Comparison of ENCODE assay signal across 24 cellular contexts in genomic region chr19:416416-416815, GRCh38. TPM values are rescaled to one million over a fixed set of nuclear protein-coding genes. Genes with fewer than 3 reads are reported as not detected.
DNase-seq lines count a peak whose midpoint lies in the region; ATAC-seq and TF ChIP-seq lines count a peak whose summit lies in the region.
"Had no signal": no experiment of that assay in that cellular context is flagged by ENCODE, and none has a peak within 500 bp of the region (broad histone marks: within the 10 kb centered on the region; RNA-seq: fewer than 3 reads in every experiment).

No MANE protein-coding gene starts in this region.

- H2BK120ac ChIP-seq in neuronal stem cell (ENCODE audit: low read depth, low read length): peak overlapping the region; percentile 35

- peak overlapping the region; percentile 62 for H3K18ac ChIP-seq in neuronal stem cell (ENCODE audit: low read length)

- H3K9ac ChIP-seq in neuronal stem cell (ENCODE audit: low read depth, low read length, poor library complexity): peak overlapping the region; percentile 78
- H3K9ac ChIP-seq: BLaER1, KMS-11 had no signal

- no peak overlapping the region for H3K27ac ChIP-seq in left ventricle myocardium inferior (replicated peaks)
- no peak overlapping the region for H3K27ac ChIP-seq in neuronal stem cell (replicated peaks; ENCODE audit: low read length)
- H3K27ac ChIP-seq in aorta (ENCODE audit: low read depth in 1 of 2, low read length in 2 of 2): no peak overlapping the region
- H3K27ac ChIP-seq: 22Rv1, BLaER1, KMS-11, Peyer's patch, SJSA1 had no signal

- ATAC-seq in left ventricle myocardium superior: no peak
- no peak for ATAC-seq in aorta (ENCODE audit: low FRiP score)
- ATAC-seq in stimulated activated naive CD8-positive, alpha-beta T cell treated with anti-CD3 and anti-CD28 coated beads, Interleukin-15, Interleukin-2, amounts not matched to agents 100 U/mL and 50 U/mL, for 24 hours: no peak
- no peak for ATAC-seq in HG03460 (IDR thresholded peaks at IDR 0.05; ENCODE audit: unreplicated experiment)
- ATAC-seq: HCT116 had no signal

- no peak for TF ChIP-seq CTCF in left ventricle myocardium inferior (IDR thresholded peaks at IDR 0.05; ENCODE audit: borderline replicate concordance)

- H3K4me1 ChIP-seq in left ventricle myocardium inferior: peaks cover 24% of the 10 kb centered on the region
- H3K4me1 ChIP-seq in neuronal stem cell (ENCODE audit: control insufficient read depth in 2 of 2, insufficient read depth in 1 of 2, low read depth in 1 of 2, low read length in 2 of 2): peaks cover 30 to 32% of the 10 kb centered on the region in 2 donors
- no peaks in the 10 kb centered on the region for H3K4me1 ChIP-seq in aorta (ENCODE audit: control insufficient read depth in 1 of 2, insufficient read depth in 2 of 2, low read length in 2 of 2)
- H3K4me1 ChIP-seq: BLaER1, Caco-2, Peyer's patch, SJSA1 had no signal

- no peak overlapping the region for H3K4me3 ChIP-seq in left ventricle myocardium inferior
- H3K4me3 ChIP-seq in neuronal stem cell (ENCODE audit: low read length in 2 of 2): no peak overlapping the region
- no peak overlapping the region for H3K4me3 ChIP-seq in aorta (ENCODE audit: low read length in 2 of 2)
- H3K4me3 ChIP-seq: BLaER1, Peyer's patch, SJSA1 had no signal

- H3K4ac ChIP-seq in neuronal stem cell (ENCODE audit: low read length): peak overlapping the region; percentile 18

- H3K4me2 ChIP-seq in neuronal stem cell (ENCODE audit: insufficient read depth, low read length, poor library complexity, severe bottlenecking): no peak overlapping the region
- H3K4me2 ChIP-seq: BLaER1, KMS-11 had no signal

- peak overlapping the region; percentile 75 for H2BK12ac ChIP-seq in neuronal stem cell (ENCODE audit: low read length)

- no peak overlapping the region for H2AFZ ChIP-seq in neuronal stem cell (ENCODE audit: low read length)

- peak; percentile 53 for DNase-seq in DMS 273 (lab: John Stamatoyannopoulos, UW; ENCODE audit: unreplicated experiment)
- DNase-seq in DMS 273 treated with DMSO at 0.1 percent for 48 hours (lab: John Stamatoyannopoulos, UW): no peak
- peak; percentile 10 for DNase-seq in left ventricle myocardium inferior
- no peak for DNase-seq in left ventricle myocardium superior
- no peak for DNase-seq in neuronal stem cell (ENCODE audit: low spot score)
- peak; percentile 13 to 60 for DNase-seq in aorta
- DNase-seq in stimulated activated naive CD8-positive, alpha-beta T cell treated with anti-CD3 and anti-CD28 coated beads, Interleukin-15, Interleukin-2, amounts not matched to agents 100 U/mL and 50 U/mL, for 24 hours: no peak
- DNase-seq: ACHN; Caco-2; CD4-positive, alpha-beta T cell; DMS153; GOT3; IMR-90; NCI-H1092 treated with DMSO at 0.1 percent for 48 hours; NCI-H1436 treated with DMSO at 0.1 percent for 48 hours; NCI-H1930; NCI-H748 treated with DMSO at 0.1 percent for 48 hours; Peyer's patch had no signal

- peak overlapping the region; percentile 60 for H2AK5ac ChIP-seq in neuronal stem cell (ENCODE audit: low read depth, low read length)

- no peak overlapping the region for H3K14ac ChIP-seq in neuronal stem cell (ENCODE audit: low read length)

- H4K8ac ChIP-seq in neuronal stem cell (ENCODE audit: low read depth, low read length): no peak overlapping the region

- peak overlapping the region; percentile 84 for H2BK5ac ChIP-seq in neuronal stem cell (ENCODE audit: low read length)

- no CpG with 5 or more reads among the region's 14 CpGs for WGBS in neuronal stem cell (ENCODE audit: extremely low coverage in 2 of 2, insufficient read length in 2 of 2, insufficient replicate concordance in 1 of 2), 2 donors
- 88 to 89% methylated on average over 14 of the region's 14 CpGs for WGBS in aorta, 2 donors

- no peak overlapping the region for H3K23ac ChIP-seq in neuronal stem cell (ENCODE audit: low read depth, low read length, poor library complexity)

- peaks cover 2% of the 10 kb centered on the region for H3K79me1 ChIP-seq in neuronal stem cell (ENCODE audit: low read depth, low read length)

- intact Hi-C loops in left ventricle myocardium inferior (cut with micrococcal nuclease) (no loop called here), left ventricle myocardium superior (cut with micrococcal nuclease) (no loop called here), aorta (cut with DNase I) (no loop called here)

- H2BK15ac ChIP-seq in neuronal stem cell (ENCODE audit: low read length): peak overlapping the region; percentile 90

- H3K9me3 ChIP-seq in left ventricle myocardium inferior (replicated peaks) (no peaks in the 10 kb centered on the region), neuronal stem cell (replicated peaks in 1 of 2; ENCODE audit: control insufficient read depth in 2 of 2, insufficient read depth in 1 of 2, low read depth in 1 of 2, low read length in 2 of 2) (no peaks in the 10 kb centered on the region), aorta (ENCODE audit: control insufficient read depth, low read length) (no peaks in the 10 kb centered on the region)
- H3K9me3 ChIP-seq: BLaER1, Caco-2, Peyer's patch had no signal

- H3K36me3 ChIP-seq in left ventricle myocardium inferior (peaks cover 10% of the 10 kb centered on the region), neuronal stem cell (replicated peaks in 1 of 2; ENCODE audit: control insufficient read depth in 2 of 2, insufficient read depth in 2 of 2, low read length in 2 of 2) (peaks cover 0 to 6% of the 10 kb centered on the region in 2 donors), aorta (ENCODE audit: control insufficient read depth in 1 of 2, insufficient read depth in 2 of 2, low read length in 1 of 2) (no peaks in the 10 kb centered on the region)
- H3K36me3 ChIP-seq: BLaER1, Peyer's patch, SJSA1 had no signal

- peak overlapping the region; percentile 22 for H4K91ac ChIP-seq in neuronal stem cell (ENCODE audit: low read depth, low read length, poor library complexity)

- peaks cover 21% of the 10 kb centered on the region for H3K27me3 ChIP-seq in left ventricle myocardium inferior (ENCODE audit: low read depth)
- H3K27me3 ChIP-seq in neuronal stem cell (ENCODE audit: control insufficient read depth in 3 of 3, insufficient read depth in 3 of 3, low read depth in 1 of 3, low read length in 3 of 3): no peaks in the 10 kb centered on the region
- no peaks in the 10 kb centered on the region for H3K27me3 ChIP-seq in aorta (ENCODE audit: control insufficient read depth in 1 of 2, insufficient read depth in 2 of 2, low read length in 1 of 2)
- H3K27me3 ChIP-seq: BLaER1, Peyer's patch had no signal

RNA-seq across cellular contexts. Expression of gene C2CD4C, which starts 7.5 kb away (rescaled TPM):
- total RNA-seq in left ventricle myocardium inferior (0.63 TPM), left ventricle myocardium superior (1.3 TPM), aorta (1 to 10 TPM in 1 of 2 donors, under 1 TPM in 1; 0.88 to 1.1 TPM)
- polyA plus RNA-seq in neuronal stem cell (2013, experiment 1 of 2): 13.6 TPM
- polyA plus RNA-seq in neuronal stem cell (2013, experiment 2 of 2): 12.7 TPM
- polyA plus RNA-seq in aorta: not detected
- total RNA-seq: CD4-positive, alpha-beta T cell had no signal

RNA-seq across cellular contexts. Expression of gene SHC2, which starts 44.4 kb away (rescaled TPM):
- total RNA-seq in left ventricle myocardium inferior (11.3 TPM), left ventricle myocardium superior (11.0 TPM), aorta (10 to 100 TPM in 1 of 2 donors, 1 to 10 TPM in 1; 9.7 to 31.4 TPM)
- polyA plus RNA-seq in neuronal stem cell (2013, experiment 1 of 2): 29.6 TPM
- 28.3 TPM for polyA plus RNA-seq in neuronal stem cell (2013, experiment 2 of 2)
- 10 to 100 TPM in 1 of 2 donors, 1 to 10 TPM in 1; 7.3 to 10.9 TPM for polyA plus RNA-seq in aorta
- total RNA-seq: IMR-90, SJSA1 had no signal

Comparison
In these comparisons a context has a peak if more than half of its experiments do, and no peak if none do; other contexts are left out.
1. DNase-seq: peak in DMS 273 (single experiment), left ventricle myocardium inferior (single experiment) and aorta (2 of 2); none in DMS 273 treated with DMSO at 0.1 percent for 48 hours (single experiment), left ventricle myocardium superior (single experiment), neuronal stem cell (single experiment) and stimulated activated naive CD8-positive, alpha-beta T cell treated with anti-CD3 and anti-CD28 coated beads, Interleukin-15, Interleukin-2, amounts not matched to agents 100 U/mL and 50 U/mL, for 24 hours (single experiment).